ENCODE assay signal across 16 cellular contexts in the genomic region with DNA sequence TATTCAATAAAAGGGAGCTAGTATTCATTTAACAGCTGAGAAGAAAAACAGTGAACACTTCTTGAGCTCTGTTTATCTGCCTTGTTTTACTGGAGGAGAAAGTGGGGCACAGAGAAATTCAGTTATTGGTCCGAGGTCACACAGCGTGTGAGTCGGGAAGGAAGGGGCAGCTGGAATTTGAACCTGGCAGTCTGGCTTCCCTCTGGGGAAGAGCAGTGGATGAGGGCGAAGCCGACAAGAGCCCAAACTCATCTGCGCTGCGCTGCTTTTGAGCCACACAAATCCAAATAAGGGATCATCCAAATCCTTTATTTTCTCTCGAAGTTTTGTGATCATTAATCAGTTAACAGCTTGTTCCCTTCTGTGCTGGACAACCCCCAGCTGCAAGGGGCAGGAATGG.
"Had no signal": no experiment of that assay in that cellular context is flagged by ENCODE, and none has a peak within 500 bp of the region (broad histone marks: within the 10 kb centered on the region; RNA-seq: fewer than 3 reads in every experiment).

No MANE protein-coding gene starts in this region.

- H3K27ac ChIP-seq: prostate gland, suprapubic skin, tibial nerve had no signal

- H3K9me3 Mint-ChIP-seq: activated naive CD8-positive, alpha-beta T cell treated with anti-CD3 and anti-CD28 coated beads for 36 hours; central memory CD8-positive, alpha-beta T cell; naive thymus-derived CD4-positive, alpha-beta T cell; stimulated activated naive CD8-positive, alpha-beta T cell treated with anti-CD3 and anti-CD28 coated beads, Interleukin-15, amount 100 ng/mL, for 72 hours; T-helper 1 cell treated with Interleukin-12 subunit alpha and Interleukin-12 subunit beta and Interleukin-4 antibody, amounts not matched to agents 30 μg/mL and 1 μg/mL, for 36 hours had no signal

- H3K27me3 Mint-ChIP-seq: activated naive CD8-positive, alpha-beta T cell treated with anti-CD3 and anti-CD28 coated beads for 36 hours; central memory CD8-positive, alpha-beta T cell; naive thymus-derived CD4-positive, alpha-beta T cell; stimulated activated naive CD8-positive, alpha-beta T cell treated with anti-CD3 and anti-CD28 coated beads, Interleukin-15, amount 100 ng/mL, for 72 hours had no signal

- H3K9me3 ChIP-seq: heart right ventricle, prostate gland, suprapubic skin, tibial nerve had no signal

- H3K27me3 ChIP-seq: heart right ventricle, suprapubic skin, tibial nerve had no signal

- H3K27ac Mint-ChIP-seq: activated naive CD8-positive, alpha-beta T cell treated with anti-CD3 and anti-CD28 coated beads for 36 hours; T-helper 1 cell treated with Interleukin-12 subunit alpha and Interleukin-12 subunit beta and Interleukin-4 antibody, amounts not matched to agents 30 μg/mL and 1 μg/mL, for 36 hours had no signal

- H3K4me3 Mint-ChIP-seq: activated naive CD8-positive, alpha-beta T cell treated with anti-CD3 and anti-CD28 coated beads for 36 hours; central memory CD8-positive, alpha-beta T cell; naive thymus-derived CD4-positive, alpha-beta T cell; stimulated activated naive CD8-positive, alpha-beta T cell treated with anti-CD3 and anti-CD28 coated beads, Interleukin-15, amount 100 ng/mL, for 72 hours; T-helper 1 cell treated with Interleukin-12 subunit alpha and Interleukin-12 subunit beta and Interleukin-4 antibody, amounts not matched to agents 30 μg/mL and 1 μg/mL, for 36 hours had no signal

- ATAC-seq: left colon; naive thymus-derived CD4-positive, alpha-beta T cell; right cardiac atrium; stimulated activated naive CD8-positive, alpha-beta T cell treated with anti-CD3 and anti-CD28 coated beads, Interleukin-15, amount 100 ng/mL, for 72 hours had no signal

- DNase-seq: activated CD4-positive, alpha-beta T cell treated with anti-CD3 and anti-CD28 coated beads, Interleukin-2, amount 50 U/mL, for 1 hour; activated naive CD8-positive, alpha-beta T cell treated with anti-CD3 and anti-CD28 coated beads for 36 hours; activated T-cell treated with anti-CD3 and anti-CD28 coated beads, Interleukin-2, amount 50 U/mL, for 1 hour; heart right ventricle; left colon; naive thymus-derived CD4-positive, alpha-beta T cell; right cardiac atrium; stimulated activated CD4-positive, alpha-beta T cell treated with anti-CD3 and anti-CD28 coated beads, Interleukin-1b, Interleukin-23, amount 100 ng/mL, for 48 hours; stimulated activated naive CD8-positive, alpha-beta T cell treated with anti-CD3 and anti-CD28 coated beads, Interleukin-15, amount 100 ng/mL, for 72 hours had no signal

- H3K4me3 ChIP-seq: heart right ventricle, lung, prostate gland, skin epidermis, suprapubic skin, tibial nerve had no signal

- H3K36me3 ChIP-seq: heart right ventricle, prostate gland, suprapubic skin, tibial nerve had no signal

- H3K4me1 ChIP-seq: prostate gland had no signal
